ENCODE assay signal across 1 cellular context in the genomic region with DNA sequence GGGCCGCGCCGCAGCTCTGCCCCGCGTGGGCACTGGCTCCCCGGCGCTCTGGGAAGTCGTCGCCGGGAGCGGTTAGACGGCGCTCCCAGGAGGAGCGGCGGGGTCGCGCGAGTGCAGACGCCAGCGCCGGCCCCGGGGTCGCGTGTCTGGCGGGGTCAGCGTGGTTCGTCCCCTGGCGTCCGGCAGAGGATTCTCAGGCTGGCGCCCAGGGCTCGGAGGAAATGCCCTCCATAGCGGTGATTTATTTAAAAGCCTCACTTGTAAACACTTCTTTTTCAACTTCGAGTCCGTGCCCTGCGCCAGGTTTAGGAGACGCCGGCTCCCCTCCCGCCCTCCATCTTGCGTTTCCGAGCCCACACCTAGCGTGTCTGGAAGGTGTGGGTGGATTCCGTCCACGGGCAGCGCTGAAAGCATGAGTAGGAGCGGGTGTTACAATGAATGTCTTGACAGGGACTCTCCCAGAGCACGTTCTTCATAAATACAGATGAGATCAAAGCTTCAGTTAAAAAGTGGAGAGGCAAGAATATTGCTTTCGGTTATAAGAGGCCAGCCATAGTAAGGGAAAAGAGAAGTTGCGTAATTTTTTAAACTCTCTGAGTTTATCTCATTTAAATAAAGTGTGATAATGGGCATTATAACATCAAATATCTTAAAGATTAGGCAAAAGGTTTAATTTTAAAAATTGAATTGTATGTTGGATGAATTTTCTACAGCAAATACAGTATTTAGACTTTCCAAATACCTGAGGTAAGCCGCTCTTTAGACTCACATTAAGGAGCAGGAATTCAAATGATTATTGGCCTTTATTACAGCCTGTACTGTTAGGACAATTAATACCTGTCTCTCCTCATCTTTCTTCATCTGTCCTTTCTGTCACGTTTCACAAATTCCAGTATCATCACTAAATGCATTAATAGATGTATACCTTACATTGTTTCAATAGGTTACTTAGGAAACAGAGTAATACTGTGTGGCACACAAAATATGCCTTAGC.
TF ChIP-seq lines count a peak whose summit lies in the region.

No MANE protein-coding gene starts in this region.

TF ChIP-seq in K562, 482 proteins besides CTCF, POLR2A, EP300 and RAD21 (continued from another document and continues in another):
- TF ChIP-seq E4F1 (CRISPR knock-in tag; IDR thresholded peaks at IDR 0.05; ENCODE audit: borderline replicate concordance): no peak
- TF ChIP-seq FOXJ3 (CRISPR knock-in tag; IDR thresholded peaks at IDR 0.05): no peak
- TF ChIP-seq BCL6 (CRISPR knock-in tag; IDR thresholded peaks at IDR 0.05): no peak
- peak; percentile 84 for TF ChIP-seq ZBTB7A (IDR thresholded peaks at IDR 0.05; ENCODE audit: borderline replicate concordance, control insufficient read depth, low read depth, low read length)
- TF ChIP-seq ZNF644 (tag; IDR thresholded peaks at IDR 0.05; ENCODE audit: low read depth): no peak
- TF ChIP-seq NCOR1 (IDR thresholded peaks at IDR 0.05): no peak
- TF ChIP-seq ZNF184 (CRISPR knock-in tag; IDR thresholded peaks at IDR 0.05): no peak
- TF ChIP-seq SRSF7 (optimal IDR thresholded peaks at IDR 0.05; ENCODE audit: low read depth, low read length): no peak
- TF ChIP-seq, protein P1, sequence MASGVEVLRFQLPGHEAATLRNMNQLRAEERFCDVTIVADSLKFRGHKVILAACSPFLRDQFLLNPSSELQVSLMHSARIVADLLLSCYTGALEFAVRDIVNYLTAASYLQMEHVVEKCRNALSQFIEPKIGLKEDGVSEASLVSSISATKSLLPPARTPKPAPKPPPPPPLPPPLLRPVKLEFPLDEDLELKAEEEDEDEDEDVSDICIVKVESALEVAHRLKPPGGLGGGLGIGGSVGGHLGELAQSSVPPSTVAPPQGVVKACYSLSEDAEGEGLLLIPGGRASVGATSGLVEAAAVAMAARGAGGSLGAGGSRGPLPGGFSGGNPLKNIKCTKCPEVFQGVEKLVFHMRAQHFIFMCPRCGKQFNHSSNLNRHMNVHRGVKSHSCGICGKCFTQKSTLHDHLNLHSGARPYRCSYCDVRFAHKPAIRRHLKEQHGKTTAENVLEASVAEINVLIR (CRISPR knock-in tag; IDR thresholded peaks at IDR 0.05): no peak
- no peak for TF ChIP-seq MECOM (CRISPR knock-in tag; IDR thresholded peaks at IDR 0.05)
- TF ChIP-seq CEBPB (tag; IDR thresholded peaks at IDR 0.05): peak; percentile 97
- TF ChIP-seq, protein P2, sequence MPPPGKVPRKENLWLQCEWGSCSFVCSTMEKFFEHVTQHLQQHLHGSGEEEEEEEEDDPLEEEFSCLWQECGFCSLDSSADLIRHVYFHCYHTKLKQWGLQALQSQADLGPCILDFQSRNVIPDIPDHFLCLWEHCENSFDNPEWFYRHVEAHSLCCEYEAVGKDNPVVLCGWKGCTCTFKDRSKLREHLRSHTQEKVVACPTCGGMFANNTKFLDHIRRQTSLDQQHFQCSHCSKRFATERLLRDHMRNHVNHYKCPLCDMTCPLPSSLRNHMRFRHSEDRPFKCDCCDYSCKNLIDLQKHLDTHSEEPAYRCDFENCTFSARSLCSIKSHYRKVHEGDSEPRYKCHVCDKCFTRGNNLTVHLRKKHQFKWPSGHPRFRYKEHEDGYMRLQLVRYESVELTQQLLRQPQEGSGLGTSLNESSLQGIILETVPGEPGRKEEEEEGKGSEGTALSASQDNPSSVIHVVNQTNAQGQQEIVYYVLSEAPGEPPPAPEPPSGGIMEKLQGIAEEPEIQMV (tag; conservative IDR thresholded peaks at IDR 0.05; ENCODE audit: low read depth): no peak
- TF ChIP-seq ETV6 (IDR thresholded peaks at IDR 0.05; ENCODE audit: borderline replicate concordance in 1 of 2, low read depth in 2 of 2, low read length in 1 of 2): no peak
- TF ChIP-seq ETV6 (CRISPR knock-in tag; IDR thresholded peaks at IDR 0.05; ENCODE audit: borderline replicate concordance): no peak
- TF ChIP-seq GMEB1 (CRISPR knock-in tag; IDR thresholded peaks at IDR 0.05): no peak
- TF ChIP-seq ZNF140 (CRISPR knock-in tag; IDR thresholded peaks at IDR 0.05): no peak
- no peak for TF ChIP-seq BRD9 (IDR thresholded peaks at IDR 0.05; ENCODE audit: low read depth, partially characterized antibody)
- no peak for TF ChIP-seq ZNF121 (CRISPR knock-in tag; conservative IDR thresholded peaks at IDR 0.05)
- TF ChIP-seq STAG1 (CRISPR knock-in tag; IDR thresholded peaks at IDR 0.05; ENCODE audit: borderline replicate concordance): no peak
- peak; percentile 67; the same call in 1 of the 2 replicates for TF ChIP-seq SAFB (IDR thresholded peaks at IDR 0.05; ENCODE audit: borderline replicate concordance, low read depth, low read length)
- TF ChIP-seq, protein P3, sequence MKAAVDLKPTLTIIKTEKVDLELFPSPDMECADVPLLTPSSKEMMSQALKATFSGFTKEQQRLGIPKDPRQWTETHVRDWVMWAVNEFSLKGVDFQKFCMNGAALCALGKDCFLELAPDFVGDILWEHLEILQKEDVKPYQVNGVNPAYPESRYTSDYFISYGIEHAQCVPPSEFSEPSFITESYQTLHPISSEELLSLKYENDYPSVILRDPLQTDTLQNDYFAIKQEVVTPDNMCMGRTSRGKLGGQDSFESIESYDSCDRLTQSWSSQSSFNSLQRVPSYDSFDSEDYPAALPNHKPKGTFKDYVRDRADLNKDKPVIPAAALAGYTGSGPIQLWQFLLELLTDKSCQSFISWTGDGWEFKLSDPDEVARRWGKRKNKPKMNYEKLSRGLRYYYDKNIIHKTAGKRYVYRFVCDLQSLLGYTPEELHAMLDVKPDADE (conservative IDR thresholded peaks at IDR 0.05; ENCODE audit: control insufficient read depth, low read depth, low read length): peak; percentile 57
- TF ChIP-seq POLR3G (IDR thresholded peaks at IDR 0.05; ENCODE audit: extremely low read depth, insufficient read length, insufficient replicate concordance): no peak
- TF ChIP-seq, protein P4, sequence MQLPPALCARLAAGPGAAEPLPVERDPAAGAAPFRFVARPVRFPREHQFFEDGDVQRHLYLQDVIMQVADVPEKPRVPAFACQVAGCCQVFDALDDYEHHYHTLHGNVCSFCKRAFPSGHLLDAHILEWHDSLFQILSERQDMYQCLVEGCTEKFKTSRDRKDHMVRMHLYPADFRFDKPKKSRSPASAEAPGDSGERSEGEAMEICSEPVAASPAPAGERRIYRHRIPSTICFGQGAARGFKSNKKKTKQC (CRISPR knock-in tag; IDR thresholded peaks at IDR 0.05): no peak
- TF ChIP-seq WHSC1 (IDR thresholded peaks at IDR 0.05; ENCODE audit: low read length): no peak
- no peak for TF ChIP-seq CBX5 (IDR thresholded peaks at IDR 0.05; ENCODE audit: borderline replicate concordance, low read depth)
- TF ChIP-seq ZNF79 (CRISPR knock-in tag; IDR thresholded peaks at IDR 0.05; ENCODE audit: low read depth): no peak
- no peak for TF ChIP-seq ZNF444 (CRISPR knock-in tag; IDR thresholded peaks at IDR 0.05)
- TF ChIP-seq ZNF134 (CRISPR knock-in tag; conservative IDR thresholded peaks at IDR 0.05): no peak
- TF ChIP-seq ZNF780A (CRISPR knock-in tag; IDR thresholded peaks at IDR 0.05): no peak
- peak; percentile 56; the same call in 1 of the 2 replicates for TF ChIP-seq GABPA (tag; conservative IDR thresholded peaks at IDR 0.05; ENCODE audit: low read depth)
- TF ChIP-seq SNIP1 (IDR thresholded peaks at IDR 0.05; ENCODE audit: low read depth): no peak
- no peak for TF ChIP-seq BHLHE40 (IDR thresholded peaks at IDR 0.05; ENCODE audit: low read length)
- TF ChIP-seq KDM4B (IDR thresholded peaks at IDR 0.05; ENCODE audit: borderline replicate concordance in 2 of 2, low read depth in 1 of 2): no peak
- TF ChIP-seq C11orf30 (IDR thresholded peaks at IDR 0.05; ENCODE audit: low read depth): no peak
- no peak for TF ChIP-seq HOXB6 (CRISPR knock-in tag; IDR thresholded peaks at IDR 0.05; ENCODE audit: borderline replicate concordance)
- no peak for TF ChIP-seq MTA1 (IDR thresholded peaks at IDR 0.05; ENCODE audit: borderline replicate concordance)
- TF ChIP-seq KLF16 (IDR thresholded peaks at IDR 0.05): no peak
- TF ChIP-seq HNRNPL (IDR thresholded peaks at IDR 0.05; ENCODE audit: low read depth, low read length): no peak
- no peak for TF ChIP-seq FOXP4 (CRISPR knock-in tag; IDR thresholded peaks at IDR 0.05; ENCODE audit: borderline replicate concordance)
- no peak for TF ChIP-seq HMG20B (CRISPR knock-in tag; IDR thresholded peaks at IDR 0.05)
- 0 out of 4 replicates have a peak, but pooled peaks of 1 of the 2 experiments have one; percentile 41 for TF ChIP-seq ZNF639 (CRISPR knock-in tag; conservative IDR thresholded peaks at IDR 0.05 in 1 of 2, IDR thresholded peaks at IDR 0.05 in 1 of 2)
